Comparison of ENCODE assay signal across 8 cellular contexts in genomic region chr14:24441485-24441884, GRCh38. TPM values are rescaled to one million over a fixed set of nuclear protein-coding genes. Genes with fewer than 3 reads are reported as not detected.
DNase-seq lines count a peak whose midpoint lies in the region; ATAC-seq and TF ChIP-seq lines count a peak whose summit lies in the region.

No MANE protein-coding gene starts in this region.

- ATAC-seq in GM18505 (IDR thresholded peaks at IDR 0.05; ENCODE audit: unreplicated experiment) (no peak), GM18867 (IDR thresholded peaks at IDR 0.05; ENCODE audit: unreplicated experiment) (no peak), left colon (no peak)

- H3K4me3 ChIP-seq in GM08714 (ENCODE audit: low read length) (peak overlapping the region; percentile 71), SJSA1 (peak overlapping the region; percentile 54), esophagus (ENCODE audit: low read depth in 1 of 2, low read length in 2 of 2) (peak overlapping the region in 1 of 2 donors; percentile 69), rectal smooth muscle tissue (ENCODE audit: low read length) (peak overlapping the region; percentile 95)

- H3K36me3 ChIP-seq in SJSA1, result peaks cover 48% of the 10 kb centered on the region
- peaks cover 6 to 29% of the 10 kb centered on the region in 2 donors for H3K36me3 ChIP-seq in esophagus (ENCODE audit: control insufficient read depth in 2 of 2, insufficient read depth in 2 of 2, low read length in 1 of 2)
- peaks cover 23% of the 10 kb centered on the region for H3K36me3 ChIP-seq in rectal smooth muscle tissue (ENCODE audit: control insufficient read depth, insufficient read depth, low read length)

- DNase-seq in SJSA1 (ENCODE audit: low read depth in 1 of 2, low spot score in 2 of 2) (no peak), left colon (no peak), dedifferentiated amniotic fluid mesenchymal stem cell (ENCODE audit: extremely low spot score) (no peak)

- H3K9me3 ChIP-seq in SJSA1 (replicated peaks) (no peaks in the 10 kb centered on the region), esophagus (ENCODE audit: control insufficient read depth in 2 of 2, insufficient read depth in 1 of 2, low read depth in 1 of 2, low read length in 1 of 2) (no peaks in the 10 kb centered on the region)

- intact Hi-C loops in left colon (cut with DNase I, micrococcal nuclease), result no loop called here

- peaks cover 3% of the 10 kb centered on the region; the same call in 1 of the 2 replicates for H3K4me1 ChIP-seq in SJSA1 (replicated peaks)
- H3K4me1 ChIP-seq in esophagus (ENCODE audit: control insufficient read depth in 2 of 2, insufficient read depth in 2 of 2, low read length in 1 of 2), result peaks cover 0 to 2% of the 10 kb centered on the region in 2 donors
- H3K4me1 ChIP-seq in rectal smooth muscle tissue (ENCODE audit: control insufficient read depth, insufficient read depth, low read length), result peaks cover 10% of the 10 kb centered on the region

- no peak overlapping the region for H3K9ac ChIP-seq in rectal smooth muscle tissue (ENCODE audit: low read length)

- H3K27me3 ChIP-seq in SJSA1 (replicated peaks) (no peaks in the 10 kb centered on the region), esophagus (ENCODE audit: control insufficient read depth in 1 of 2, insufficient read depth in 2 of 2, low read length in 2 of 2) (no peaks in the 10 kb centered on the region), rectal smooth muscle tissue (ENCODE audit: control insufficient read depth, insufficient read depth, low read length) (no peaks in the 10 kb centered on the region)

- H3K27ac ChIP-seq in SJSA1, result no peak overlapping the region
- peak overlapping the region; percentile 100 for H3K27ac ChIP-seq in esophagus (ENCODE audit: low read depth in 2 of 2, low read length in 1 of 2)
- peak overlapping the region; percentile 100 for H3K27ac ChIP-seq in rectal smooth muscle tissue (ENCODE audit: low read depth, low read length)

- TF ChIP-seq POLR2A in GM18505 (IDR thresholded peaks at IDR 0.05; ENCODE audit: borderline replicate concordance, extremely low read depth, insufficient read depth, insufficient read length), result no peak

- 45 to 60% methylated on average over 5 of the region's 5 CpGs for WGBS in esophagus, 2 donors

RNA-seq across cellular contexts. Expression of gene SDR39U1, which starts 1.1 kb away (rescaled TPM):
- 7.9 and 8.2 TPM in 2 replicates for total RNA-seq in SJSA1 (2014; rRNA removed; shearing (Covaris generic))
- 10 to 100 TPM; 38.1 to 39.8 TPM for polyA plus RNA-seq in esophagus
- 10 to 100 TPM; 34.4 to 40.8 TPM for total RNA-seq in left colon

RNA-seq across cellular contexts. Expression of gene KHNYN, which starts 11.7 kb away (rescaled TPM):
- 12.5 and 25.1 TPM in 2 replicates for total RNA-seq in SJSA1 (2014; rRNA removed; shearing (Covaris generic))
- 10 to 100 TPM; 20.8 to 24.4 TPM for polyA plus RNA-seq in esophagus
- 10 to 100 TPM; 70.8 to 97.3 TPM for total RNA-seq in left colon

RNA-seq across cellular contexts. Expression of gene CBLN3, which starts 12.0 kb away (rescaled TPM):
- 0.84 and 3.1 TPM in 2 replicates for total RNA-seq in SJSA1 (2014; rRNA removed; shearing (Covaris generic))
- under 1 TPM; 0.75 to 0.86 TPM for polyA plus RNA-seq in esophagus
- total RNA-seq in left colon, result 1 to 10 TPM; 2.0 to 2.5 TPM

RNA-seq across cellular contexts. Expression of gene NYNRIN, which starts 42.7 kb away (rescaled TPM):
- 0.87 and 1.2 TPM in 2 replicates for total RNA-seq in SJSA1 (2014; rRNA removed; shearing (Covaris generic))
- polyA plus RNA-seq in esophagus, result 1 to 10 TPM; 4.8 to 5.6 TPM
- total RNA-seq in left colon, result 10 to 100 TPM; 11.7 to 13.2 TPM
